8 cellular contexts compared by ENCODE assay signal in genomic region chrX:48676106-48676892, GRCh38. TPM values are rescaled to one million over a fixed set of nuclear protein-coding genes. Genes with fewer than 3 reads are reported as not detected.
A peak's percentile ranks its signal among the peaks of the same experiment; 100 is the strongest.
DNase-seq lines count a peak whose midpoint lies in the region; ATAC-seq and TF ChIP-seq lines count a peak whose summit lies in the region.

No MANE protein-coding gene starts in this region.

- no peak for TF ChIP-seq CTCF in BJ (IDR thresholded peaks at IDR 0.05; ENCODE audit: insufficient read depth, low read depth, low read length)
- TF ChIP-seq CTCF in choroid plexus epithelial cell (conservative IDR thresholded peaks at IDR 0.05; ENCODE audit: low read depth, low read length) = no peak

- no peaks in the 10 kb centered on the region for H3K27me3 ChIP-seq in BJ (ENCODE audit: control insufficient read depth, insufficient read depth, low read length)

- H3K36me3 ChIP-seq in BJ (ENCODE audit: control insufficient read depth, insufficient read depth, low read length) = no peaks in the 10 kb centered on the region

- CTCF ChIA-PET in BJ (lab: Yijun Ruan, JAX) = no interaction called here

- intact Hi-C loops in left colon (cut with DNase I, micrococcal nuclease) = no loop called here

- DNase-seq in BJ (ENCODE audit: low read depth) (peak; percentile 26), NCI-H524 (lab: John Stamatoyannopoulos, UW) (peak; percentile 88 to 95), choroid plexus epithelial cell (ENCODE audit: low read depth) (peak; percentile 85), left colon (peak; percentile 86 to 91)
- peak; percentile 81 to 88 for DNase-seq in activated CD4-positive, alpha-beta T cell treated with anti-CD3 and anti-CD28 coated beads for 4 hours
- peak; percentile 74 to 82 for DNase-seq in stimulated activated CD4-positive, alpha-beta T cell treated with anti-CD3 and anti-CD28 coated beads, Interleukin-1b, Interleukin-23, amount 100 ng/mL, for 4 hours (ENCODE audit: low read depth in 2 of 2)

- peak; percentile 93 for ATAC-seq in GM19324 (IDR thresholded peaks at IDR 0.05; ENCODE audit: low FRiP score, unreplicated experiment)
- ATAC-seq in HG03457 (IDR thresholded peaks at IDR 0.05; ENCODE audit: unreplicated experiment) = peak; percentile 80
- ATAC-seq in left colon = peak; percentile 94

- POLR2A ChIA-PET in BJ (lab: Charles Lee) = interaction anchor here (0.5 kb wide), 1 partner anchor 122 kb away, joined by 15 read pairs; no protein-coding TSS in a partner anchor

- H3K4me3 ChIP-seq in BJ (ENCODE audit: low read depth, low read length) (peak overlapping the region; percentile 56), choroid plexus epithelial cell (ENCODE audit: low read depth, low read length) (peak overlapping the region; percentile 67)

RNA-seq across cellular contexts. Expression of gene WAS, which starts 7.3 kb away (rescaled TPM):
- polyA plus RNA-seq in BJ (2011; rRNA removed) = 0.06 and 0.12 TPM in 2 replicates
- 0.26 and 0.52 TPM in 2 replicates for polyA minus RNA-seq in BJ (2011; rRNA and poly(A)+ RNA removed)
- 1 to 10 TPM; 2.4 to 6.6 TPM for total RNA-seq in left colon

RNA-seq across cellular contexts. Expression of gene SUV39H1, which starts 20.2 kb away (rescaled TPM):
- polyA plus RNA-seq in BJ (2011; rRNA removed) = 4.1 and 9.7 TPM in 2 replicates
- 7.2 and 9.3 TPM in 2 replicates for polyA minus RNA-seq in BJ (2011; rRNA and poly(A)+ RNA removed)
- total RNA-seq in left colon = 1 to 10 TPM; 3.1 to 5.0 TPM

Comparison
In these comparisons a context has a peak if more than half of its experiments do, and no peak if none do; other contexts are left out.
1. Peak in every context shown above with its lines: DNase-seq, ATAC-seq and H3K4me3 ChIP-seq.
2. DNase-seq: peak in every context shown above with its lines; median percentile 92 in NCI-H524; 88 in left colon; 85 in choroid plexus epithelial cell; 84 in activated CD4-positive, alpha-beta T cell treated with anti-CD3 and anti-CD28 coated beads for 4 hours; 78 in stimulated activated CD4-positive, alpha-beta T cell treated with anti-CD3 and anti-CD28 coated beads, Interleukin-1b, Interleukin-23, amount 100 ng/mL, for 4 hours; 26 in BJ.